ENCODE assay signal across 25 cellular contexts in genomic region chr6:34544052-34544604, GRCh38. TPM values are rescaled to one million over a fixed set of nuclear protein-coding genes. Genes with fewer than 3 reads are reported as not detected.
"Had no signal": no experiment of that assay in that cellular context is flagged by ENCODE, and none has a peak within 500 bp of the region (broad histone marks: within the 10 kb centered on the region; RNA-seq: fewer than 3 reads in every experiment).

No MANE protein-coding gene starts in this region.

- H3K36me3 ChIP-seq: brain microvascular endothelial cell, lower lobe of right lung, neural progenitor cell, transverse colon, uterus had no signal

- FAIRE-seq: keratinocyte had no signal

- H2AFZ ChIP-seq: neural progenitor cell had no signal

- H3K4me2 ChIP-seq: neural progenitor cell, smooth muscle cell had no signal

- H3K9me3 ChIP-seq: lower lobe of right lung, transverse colon, uterus had no signal

- H3K27ac Mint-ChIP-seq: activated CD4-positive, alpha-beta memory T cell treated with anti-CD3 and anti-CD28 coated beads for 36 hours; activated naive CD8-positive, alpha-beta T cell treated with anti-CD3 and anti-CD28 coated beads, Interleukin-2, amount 50 U/mL, for 24 hours; activated T-cell treated with anti-CD3 and anti-CD28 coated beads, Interleukin-2, amount 50 U/mL, for 72 hours; stimulated activated memory B cell treated with anti-CD40 and anti-IgM and Interleukin-4, amounts not matched to agents 10 μg/mL and 1 μg/mL and 100 μg/mL, for 72 hours had no signal

- ATAC-seq: activated naive CD8-positive, alpha-beta T cell treated with anti-CD3 and anti-CD28 coated beads, Interleukin-2, amount 50 U/mL, for 24 hours; activated T-cell treated with anti-CD3 and anti-CD28 coated beads, Interleukin-2, amount 50 U/mL, for 72 hours; foreskin keratinocyte; lower lobe of right lung; stimulated activated memory B cell treated with anti-CD40 and anti-IgM and Interleukin-4, amounts not matched to agents 10 μg/mL and 1 μg/mL and 100 μg/mL, for 72 hours had no signal

- H3K27me3 ChIP-seq: brain microvascular endothelial cell, neural progenitor cell, transverse colon, uterus had no signal

- H3K27me3 Mint-ChIP-seq: activated CD4-positive, alpha-beta memory T cell treated with anti-CD3 and anti-CD28 coated beads for 36 hours; activated naive CD8-positive, alpha-beta T cell treated with anti-CD3 and anti-CD28 coated beads, Interleukin-2, amount 50 U/mL, for 24 hours; stimulated activated memory B cell treated with anti-CD40 and anti-IgM and Interleukin-4, amounts not matched to agents 10 μg/mL and 1 μg/mL and 100 μg/mL, for 72 hours had no signal

- H3K36me3 Mint-ChIP-seq: activated CD4-positive, alpha-beta memory T cell treated with anti-CD3 and anti-CD28 coated beads for 36 hours; naive B cell; neural progenitor cell; stimulated activated memory B cell treated with anti-CD40 and anti-IgM and Interleukin-4, amounts not matched to agents 10 μg/mL and 1 μg/mL and 100 μg/mL, for 72 hours had no signal

- DNase-seq: activated CD4-positive, alpha-beta memory T cell treated with anti-CD3 and anti-CD28 coated beads for 36 hours; activated CD4-positive, alpha-beta T cell treated with anti-CD3 and anti-CD28 coated beads for 48 hours; activated effector memory CD4-positive, alpha-beta T cell treated with anti-CD3 and anti-CD28 coated beads, Interleukin-2, amount 50 U/mL, for 16 hours; activated naive CD4-positive, alpha-beta T cell treated with anti-CD3 and anti-CD28 coated beads, Interleukin-2, amount 50 U/mL, for 16 hours; activated naive CD8-positive, alpha-beta T cell treated with anti-CD3 and anti-CD28 coated beads, Interleukin-2, amount 50 U/mL, for 24 hours; activated T-cell treated with anti-CD3 and anti-CD28 coated beads, Interleukin-2, amount 50 U/mL, for 72 hours; central memory CD4-positive, alpha-beta T cell; effector memory CD4-positive, alpha-beta T cell; foreskin keratinocyte; lower lobe of right lung; naive B cell; stimulated activated CD4-positive, alpha-beta T cell treated with anti-CD3 and anti-CD28 coated beads, Interleukin-15, amount 100 ng/mL, for 24 hours; T-helper 2 cell; transverse colon; uterus had no signal

- H3K4me3 Mint-ChIP-seq: activated CD4-positive, alpha-beta memory T cell treated with anti-CD3 and anti-CD28 coated beads for 36 hours; activated naive CD8-positive, alpha-beta T cell treated with anti-CD3 and anti-CD28 coated beads, Interleukin-2, amount 50 U/mL, for 24 hours; activated T-cell treated with anti-CD3 and anti-CD28 coated beads, Interleukin-2, amount 50 U/mL, for 72 hours; naive B cell; neural progenitor cell; stimulated activated memory B cell treated with anti-CD40 and anti-IgM and Interleukin-4, amounts not matched to agents 10 μg/mL and 1 μg/mL and 100 μg/mL, for 72 hours had no signal

- H3K9me3 Mint-ChIP-seq: activated CD4-positive, alpha-beta memory T cell treated with anti-CD3 and anti-CD28 coated beads for 36 hours; activated naive CD8-positive, alpha-beta T cell treated with anti-CD3 and anti-CD28 coated beads, Interleukin-2, amount 50 U/mL, for 24 hours; activated T-cell treated with anti-CD3 and anti-CD28 coated beads, Interleukin-2, amount 50 U/mL, for 72 hours; naive B cell; neural progenitor cell; stimulated activated memory B cell treated with anti-CD40 and anti-IgM and Interleukin-4, amounts not matched to agents 10 μg/mL and 1 μg/mL and 100 μg/mL, for 72 hours had no signal

- H3K4me3 ChIP-seq: lower lobe of right lung, neural progenitor cell, smooth muscle cell, transverse colon, uterus had no signal

- H3K27ac ChIP-seq: brain microvascular endothelial cell, foreskin keratinocyte, lower lobe of right lung, neural progenitor cell, uterus had no signal

- H3K4me1 Mint-ChIP-seq: activated naive CD8-positive, alpha-beta T cell treated with anti-CD3 and anti-CD28 coated beads, Interleukin-2, amount 50 U/mL, for 24 hours; naive B cell; stimulated activated memory B cell treated with anti-CD40 and anti-IgM and Interleukin-4, amounts not matched to agents 10 μg/mL and 1 μg/mL and 100 μg/mL, for 72 hours had no signal

- H3K9ac ChIP-seq: neural progenitor cell had no signal

RNA-seq across cellular contexts. Expression of gene SPDEF, which starts 12.0 kb away (rescaled TPM):
- total RNA-seq: dermis microvascular lymphatic vessel endothelial cell, foreskin keratinocyte, glomerular endothelial cell, osteoblast, pulmonary artery endothelial cell, smooth muscle cell, temporal lobe had no signal
